In genomic region chr15:89366656-89367393, GRCh38 we compare ENCODE assay signal across 13 cellular contexts. TPM values are rescaled to one million over a fixed set of nuclear protein-coding genes. Genes with fewer than 3 reads are reported as not detected.
A peak's percentile ranks its signal among the peaks of the same experiment; 100 is the strongest.
DNase-seq lines count a peak whose midpoint lies in the region; ATAC-seq, FAIRE-seq and TF ChIP-seq lines count a peak whose summit lies in the region.
"Had no signal": no experiment of that assay in that cellular context is flagged by ENCODE, and none has a peak within 500 bp of the region (broad histone marks: within the 10 kb centered on the region; RNA-seq: fewer than 3 reads in every experiment).

No MANE protein-coding gene starts in this region.

- H3K9me3 Mint-ChIP-seq in GM23338: peaks cover 8% of the 10 kb centered on the region; the same call in 2 of the 3 replicates
- no peaks in the 10 kb centered on the region for H3K9me3 Mint-ChIP-seq in activated naive CD8-positive, alpha-beta T cell treated with anti-CD3 and anti-CD28 coated beads, Interleukin-2, amount 10 ng/mL, durations not matched to agents 7 days and 5 days
- peaks cover 0 to 4% (median 0%) of the 10 kb centered on the region in 9 donors for H3K9me3 Mint-ChIP-seq in naive thymus-derived CD8-positive, alpha-beta T cell

- H3K27me3 ChIP-seq in ACC112 (ENCODE audit: insufficient read depth, low read length) (peaks cover 98% of the 10 kb centered on the region), GM23338 (ENCODE audit: insufficient read depth) (peaks cover 100% of the 10 kb centered on the region)

- H3K4me2 ChIP-seq in GM23338: peak overlapping the region; percentile 75

- H3K27me3 Mint-ChIP-seq in GM23338 (ENCODE audit: insufficient read depth, low read depth, poor library complexity): peaks cover 95% of the 10 kb centered on the region
- H3K27me3 Mint-ChIP-seq in activated naive CD8-positive, alpha-beta T cell treated with anti-CD3 and anti-CD28 coated beads, Interleukin-2, amount 10 ng/mL, durations not matched to agents 7 days and 5 days: peaks cover 86% of the 10 kb centered on the region
- peaks cover 37 to 86% (median 60%) of the 10 kb centered on the region in 5 donors for H3K27me3 Mint-ChIP-seq in naive thymus-derived CD8-positive, alpha-beta T cell

- H3K4me3 Mint-ChIP-seq in GM23338: peak overlapping the region; percentile 55
- peak overlapping the region; percentile 40 for H3K4me3 Mint-ChIP-seq in activated naive CD8-positive, alpha-beta T cell treated with anti-CD3 and anti-CD28 coated beads, Interleukin-2, amount 10 ng/mL, durations not matched to agents 7 days and 5 days
- H3K4me3 Mint-ChIP-seq in naive thymus-derived CD8-positive, alpha-beta T cell: peak overlapping the region; percentile 19 to 64 (median 52)

- H3K36me3 ChIP-seq in ACC112 (ENCODE audit: insufficient read depth, low read length): no peaks in the 10 kb centered on the region
- no peaks in the 10 kb centered on the region; the same call in 1 of the 2 replicates for H3K36me3 ChIP-seq in GM23338 (ENCODE audit: insufficient read depth)
- H3K36me3 ChIP-seq: adrenal gland had no signal

- H2AFZ ChIP-seq in ACC112 (ENCODE audit: low read length, unreplicated experiment) (no peak overlapping the region), GM23338 (peak overlapping the region; percentile 83)

- H3K4me1 Mint-ChIP-seq in GM23338: peaks cover 25% of the 10 kb centered on the region
- H3K4me1 Mint-ChIP-seq in activated naive CD8-positive, alpha-beta T cell treated with anti-CD3 and anti-CD28 coated beads, Interleukin-2, amount 10 ng/mL, durations not matched to agents 7 days and 5 days: no peaks in the 10 kb centered on the region
- H3K4me1 Mint-ChIP-seq in naive thymus-derived CD8-positive, alpha-beta T cell: peaks cover 7 to 35% (median 13%) of the 10 kb centered on the region in 4 donors

- no peak for FAIRE-seq in GM12892 (lab: Jason Lieb, UNC)
- FAIRE-seq: GM12891, RCC 7860 had no signal

- no peak overlapping the region for H3K27ac Mint-ChIP-seq in GM23338
- H3K27ac Mint-ChIP-seq in activated naive CD8-positive, alpha-beta T cell treated with anti-CD3 and anti-CD28 coated beads, Interleukin-2, amount 10 ng/mL, durations not matched to agents 7 days and 5 days: peak overlapping the region; percentile 16
- H3K27ac Mint-ChIP-seq in naive thymus-derived CD8-positive, alpha-beta T cell: no peak overlapping the region

- H3K9me2 ChIP-seq in GM23338 (ENCODE audit: insufficient read depth): no peaks in the 10 kb centered on the region

- H3K27ac ChIP-seq in ACC112 (ENCODE audit: low read depth, low read length) (no peak overlapping the region), GM23338 (ENCODE audit: low read depth) (no peak overlapping the region)
- H3K27ac ChIP-seq: adrenal gland had no signal

- no peak for TF ChIP-seq CTCF in GM23338 (conservative IDR thresholded peaks at IDR 0.05; ENCODE audit: low read depth in 2 of 2)

- H4K20me1 ChIP-seq in GM23338 (replicated peaks; ENCODE audit: insufficient read depth): peaks cover 26% of the 10 kb centered on the region

- ATAC-seq in GM23338: no peak
- no peak for ATAC-seq in activated naive CD8-positive, alpha-beta T cell treated with anti-CD3 and anti-CD28 coated beads, Interleukin-2, amount 10 ng/mL, durations not matched to agents 7 days and 5 days (ENCODE audit: low read depth)
- ATAC-seq in naive thymus-derived CD8-positive, alpha-beta T cell: no peak
- no peak for ATAC-seq in GM21723 (IDR thresholded peaks at IDR 0.05; ENCODE audit: unreplicated experiment)

- DNase-seq in GM23338 (ENCODE audit: low spot score) (no peak), GM12892 (ENCODE audit: insufficient read length) (no peak), COLO829 (ENCODE audit: low spot score) (no peak), NOMO-1 (lab: John Stamatoyannopoulos, UW; ENCODE audit: unreplicated experiment in 2 of 2) (no peak)
- DNase-seq in activated naive CD8-positive, alpha-beta T cell treated with anti-CD3 and anti-CD28 coated beads, Interleukin-2, amount 10 ng/mL, durations not matched to agents 7 days and 5 days: no peak
- no peak for DNase-seq in naive thymus-derived CD8-positive, alpha-beta T cell
- DNase-seq: cortex of kidney, NCI-H1694 treated with DMSO at 0.1 percent for 48 hours had no signal

- H3K4me3 ChIP-seq in ACC112 (ENCODE audit: low read depth, low read length) (peak overlapping the region; percentile 65; the same call in 1 of the 2 replicates), GM23338 (peak overlapping the region; percentile 50)

- H3K79me2 ChIP-seq in ACC112 (ENCODE audit: control insufficient read depth, insufficient read depth, low read length, unreplicated experiment): no peaks in the 10 kb centered on the region
- no peaks in the 10 kb centered on the region for H3K79me2 ChIP-seq in GM23338 (replicated peaks; ENCODE audit: insufficient read depth)

- no peaks in the 10 kb centered on the region; the same call in 2 of the 3 replicates for H3K36me3 Mint-ChIP-seq in GM23338 (ENCODE audit: low read depth)
- no peaks in the 10 kb centered on the region for H3K36me3 Mint-ChIP-seq in activated naive CD8-positive, alpha-beta T cell treated with anti-CD3 and anti-CD28 coated beads, Interleukin-2, amount 10 ng/mL, durations not matched to agents 7 days and 5 days
- H3K36me3 Mint-ChIP-seq in naive thymus-derived CD8-positive, alpha-beta T cell: peaks cover 0 to 2% (median 0%) of the 10 kb centered on the region in 3 donors

- no peak for TF ChIP-seq POLR2A in GM12892 (IDR thresholded peaks at IDR 0.05; ENCODE audit: low read depth, low read length)

- H3F3A ChIP-seq in GM23338 (replicated peaks; ENCODE audit: low read depth): peaks cover 16% of the 10 kb centered on the region; the same call in 1 of the 2 replicates

- POLR2A ChIA-PET in activated naive CD8-positive, alpha-beta T cell treated with anti-CD3 and anti-CD28 coated beads, Interleukin-2, amount 10 ng/mL, durations not matched to agents 7 days and 5 days (lab: Charles Lee): no interaction called here
- POLR2A ChIA-PET in naive thymus-derived CD8-positive, alpha-beta T cell (lab: Charles Lee): no interaction called here

- no peaks in the 10 kb centered on the region for H3K4me1 ChIP-seq in ACC112 (ENCODE audit: control insufficient read depth, insufficient read depth, low read length, unreplicated experiment)
- H3K4me1 ChIP-seq in GM23338 (ENCODE audit: insufficient read depth): peaks cover 31% of the 10 kb centered on the region

TF ChIP-seq in GM23338, 12 proteins besides CTCF, POLR2A, EP300 and RAD21:
- no peak for TF ChIP-seq ZNF331 (CRISPR knock-in tag; IDR thresholded peaks at IDR 0.05; ENCODE audit: low read depth)
- TF ChIP-seq CREB1 (CRISPR knock-in tag; IDR thresholded peaks at IDR 0.05; ENCODE audit: low read depth): no peak
- TF ChIP-seq ETS1 (IDR thresholded peaks at IDR 0.05): no peak
- TF ChIP-seq EZH2 (IDR thresholded peaks at IDR 0.05; ENCODE audit: low read depth, unreplicated experiment): peak; percentile 72

RNA-seq across cellular contexts. Expression of gene POLG, which starts 32.2 kb away (rescaled TPM):
- 70.2 and 74.1 TPM in 2 replicates for total RNA-seq in GM23338 (2014; rRNA removed; shearing (Covaris generic))
- polyA plus RNA-seq in GM23338 (2016; fragmentation: Nextera tagmentation; extraction: Ambion mirVana): 28.8 and 29.0 TPM in 2 replicates
- 100 to 1,000 TPM; 138 to 139 TPM for total RNA-seq in activated naive CD8-positive, alpha-beta T cell treated with anti-CD3 and anti-CD28 coated beads, Interleukin-2, amount 10 ng/mL, durations not matched to agents 7 days and 5 days
- 100 to 1,000 TPM; 128 to 130 TPM for total RNA-seq in naive thymus-derived CD8-positive, alpha-beta T cell
- 10 to 100 TPM; 29.9 to 54.5 (median 35.3) TPM for polyA plus RNA-seq in naive thymus-derived CD8-positive, alpha-beta T cell
- 32.4 TPM for polyA plus RNA-seq in GM12892 (2012; ENCODE audit: missing spikeins)
